In genomic region chr15:80250614-80251504, GRCh38 we compare ENCODE assay signal across 11 cellular contexts. TPM values are rescaled to one million over a fixed set of nuclear protein-coding genes. Genes with fewer than 3 reads are reported as not detected.
A peak's percentile ranks its signal among the peaks of the same experiment; 100 is the strongest.
DNase-seq lines count a peak whose midpoint lies in the region; ATAC-seq, FAIRE-seq and TF ChIP-seq lines count a peak whose summit lies in the region.
"Had no signal": no experiment of that assay in that cellular context is flagged by ENCODE, and none has a peak within 500 bp of the region (broad histone marks: within the 10 kb centered on the region; RNA-seq: fewer than 3 reads in every experiment).

No MANE protein-coding gene starts in this region.

- DNase-seq in activated naive CD8-positive, alpha-beta T cell treated with anti-CD3 and anti-CD28 coated beads, Interleukin-2, amount 50 U/mL, for 24 hours, result no peak
- DNase-seq in keratinocyte (ENCODE audit: low read depth, low spot score) (no peak), sigmoid colon (peak; percentile 19), GM12891 (ENCODE audit: insufficient read length, low spot score) (no peak), Karpas-422 (no peak), EL (no peak)
- DNase-seq: DMS153, NCI-H1436 treated with DMSO at 0.1 percent for 48 hours, small intestine had no signal

- no peak for TF ChIP-seq POLR2A in sigmoid colon (IDR thresholded peaks at IDR 0.05)
- TF ChIP-seq POLR2A in GM12891 (IDR thresholded peaks at IDR 0.05; ENCODE audit: low read depth, low read length), result no peak

- intact Hi-C loops in sigmoid colon (cut with DNase I), result no loop called here

- H3K4me2 ChIP-seq in keratinocyte (ENCODE audit: control insufficient read depth, extremely low read depth, insufficient read depth, low read depth, low read length) (peak overlapping the region; percentile 63), Karpas-422 (ENCODE audit: low read depth, low read length, poor library complexity, severe bottlenecking) (no peak overlapping the region)

- H3K9me3 Mint-ChIP-seq in activated naive CD8-positive, alpha-beta T cell treated with anti-CD3 and anti-CD28 coated beads, Interleukin-2, amount 50 U/mL, for 24 hours, result no peaks in the 10 kb centered on the region

- H3K27ac ChIP-seq in HEK293 (ENCODE audit: extremely low read depth, low read depth, low read length) (no peak overlapping the region), keratinocyte (ENCODE audit: control insufficient read depth, insufficient read depth, low read length) (no peak overlapping the region), sigmoid colon (peak overlapping the region in 3 of 4 donors; percentile 4 to 61 (median 24)), Karpas-422 (ENCODE audit: low read length) (no peak overlapping the region)

- no peak for TF ChIP-seq EP300 in sigmoid colon (IDR thresholded peaks at IDR 0.05)

- no peak for ATAC-seq in activated naive CD8-positive, alpha-beta T cell treated with anti-CD3 and anti-CD28 coated beads, Interleukin-2, amount 50 U/mL, for 24 hours
- ATAC-seq in GM19328 (IDR thresholded peaks at IDR 0.05; ENCODE audit: unreplicated experiment), result no peak

- H3K27me3 ChIP-seq in keratinocyte (ENCODE audit: control insufficient read depth, extremely low read depth, insufficient read depth, low read length) (peaks cover 44% of the 10 kb centered on the region), sigmoid colon (peaks cover 11 to 84% (median 25%) of the 10 kb centered on the region in 3 donors), Karpas-422 (ENCODE audit: low read length) (no peaks in the 10 kb centered on the region)

- no peak for TF ChIP-seq CTCF in HEK293 (tag by site-specific recombination; IDR thresholded peaks at IDR 0.05)
- TF ChIP-seq CTCF in keratinocyte (optimal IDR thresholded peaks at IDR 0.05 in 1 of 3, IDR thresholded peaks at IDR 0.05 in 1 of 3, conservative IDR thresholded peaks at IDR 0.05 in 1 of 3; ENCODE audit: extremely low read depth in 1 of 3, insufficient read depth in 2 of 3, low read length in 3 of 3), result no peak
- no peak for TF ChIP-seq CTCF in sigmoid colon (IDR thresholded peaks at IDR 0.05)

- CTCF ChIA-PET in HEK293 (lab: Yijun Ruan, JAX), result interaction anchor here (0.6 to 1.6 kb wide), 4 partner anchors 10 to 285 kb away, joined by 3 to 6 read pairs (median 4); no protein-coding TSS in a partner anchor

- no peaks in the 10 kb centered on the region for H3K9me2 ChIP-seq in Karpas-422 (replicated peaks; ENCODE audit: insufficient read depth, low read length)

- no peaks in the 10 kb centered on the region for H3K36me3 Mint-ChIP-seq in activated naive CD8-positive, alpha-beta T cell treated with anti-CD3 and anti-CD28 coated beads, Interleukin-2, amount 50 U/mL, for 24 hours (ENCODE audit: low read depth)

- FAIRE-seq in keratinocyte (lab: Jason Lieb, UNC), result no peak
- no peak for FAIRE-seq in GM12891 (lab: Jason Lieb, UNC)
- FAIRE-seq: small intestine had no signal

- H3K4me1 ChIP-seq in HEK293 (ENCODE audit: control insufficient read depth, insufficient read depth, low read length), result peaks cover 8% of the 10 kb centered on the region
- H3K4me1 ChIP-seq in keratinocyte (ENCODE audit: control insufficient read depth, extremely low read depth, insufficient read depth, low read length), result no peaks in the 10 kb centered on the region
- peaks cover 0 to 13% (median 11%) of the 10 kb centered on the region in 4 donors for H3K4me1 ChIP-seq in sigmoid colon
- no peaks in the 10 kb centered on the region for H3K4me1 ChIP-seq in Karpas-422 (ENCODE audit: low read length)

- H2AFZ ChIP-seq in keratinocyte (ENCODE audit: control insufficient read depth, low read length) (no peak overlapping the region), Karpas-422 (ENCODE audit: low read length) (no peak overlapping the region)

- dilution Hi-C loops in keratinocyte (cut with MboI; ENCODE audit: extremely low pct_ligation_motif_present, low sequenced_read_pairs), result no loop called here

- POLR2A ChIA-PET in HEK293 (lab: Yijun Ruan, JAX), result no interaction called here

- H4K20me1 ChIP-seq in keratinocyte (ENCODE audit: control insufficient read depth, extremely low read depth, insufficient read depth, low read length) (peaks cover 3% of the 10 kb centered on the region), Karpas-422 (ENCODE audit: insufficient read depth, low read depth, low read length) (no peaks in the 10 kb centered on the region)

- no peaks in the 10 kb centered on the region for H3K9me1 ChIP-seq in keratinocyte (ENCODE audit: control insufficient read depth, extremely low read depth, insufficient read depth, low read length)

- no peak overlapping the region for H3K27ac Mint-ChIP-seq in activated naive CD8-positive, alpha-beta T cell treated with anti-CD3 and anti-CD28 coated beads, Interleukin-2, amount 50 U/mL, for 24 hours

- no peak overlapping the region for H3K4me3 ChIP-seq in HEK293 (ENCODE audit: low read depth, low read length)
- no peak overlapping the region for H3K4me3 ChIP-seq in keratinocyte (ENCODE audit: control insufficient read depth in 2 of 3, extremely low read depth in 1 of 3, insufficient read depth in 2 of 3, low read depth in 1 of 3, low read length in 3 of 3)
- H3K4me3 ChIP-seq in sigmoid colon, result peak overlapping the region in 3 of 4 donors; percentile 38 to 48 (median 45)
- H3K4me3 ChIP-seq in Karpas-422 (ENCODE audit: low read length), result no peak overlapping the region

- peak overlapping the region; percentile 55 for H3K4me3 Mint-ChIP-seq in activated naive CD8-positive, alpha-beta T cell treated with anti-CD3 and anti-CD28 coated beads, Interleukin-2, amount 50 U/mL, for 24 hours

- no peaks in the 10 kb centered on the region for H3K79me2 ChIP-seq in keratinocyte (ENCODE audit: control insufficient read depth, insufficient read depth, low read length)
- H3K79me2 ChIP-seq in Karpas-422 (ENCODE audit: low read length), result no peaks in the 10 kb centered on the region

- H3K9me3 ChIP-seq in HEK293 (ENCODE audit: control insufficient read depth, insufficient read depth, low read depth, low read length), result no peaks in the 10 kb centered on the region
- H3K9me3 ChIP-seq in keratinocyte (ENCODE audit: control insufficient read depth, low read depth, low read length), result no peaks in the 10 kb centered on the region
- no peaks in the 10 kb centered on the region for H3K9me3 ChIP-seq in sigmoid colon
- no peaks in the 10 kb centered on the region for H3K9me3 ChIP-seq in Karpas-422 (ENCODE audit: low read length)

- peaks cover 67% of the 10 kb centered on the region for H3K27me3 Mint-ChIP-seq in activated naive CD8-positive, alpha-beta T cell treated with anti-CD3 and anti-CD28 coated beads, Interleukin-2, amount 50 U/mL, for 24 hours

- 26 to 59% methylated on average over 21 of the region's 21 CpGs for WGBS in sigmoid colon, 2 donors

- peaks cover 6% of the 10 kb centered on the region for H3K4me1 Mint-ChIP-seq in activated naive CD8-positive, alpha-beta T cell treated with anti-CD3 and anti-CD28 coated beads, Interleukin-2, amount 50 U/mL, for 24 hours

- no peak overlapping the region for H3K9ac ChIP-seq in keratinocyte (ENCODE audit: control insufficient read depth, extremely low read depth, insufficient read depth, low read length)
- H3K9ac ChIP-seq in Karpas-422 (ENCODE audit: low read length), result no peak overlapping the region

- H3K36me3 ChIP-seq in HEK293 (ENCODE audit: control insufficient read depth in 2 of 2, insufficient read depth in 1 of 2, low read length in 2 of 2) (no peaks in the 10 kb centered on the region), keratinocyte (ENCODE audit: control insufficient read depth in 2 of 2, extremely low read depth in 1 of 2, insufficient read depth in 2 of 2, low read length in 2 of 2) (no peaks in the 10 kb centered on the region), sigmoid colon (no peaks in the 10 kb centered on the region), Karpas-422 (ENCODE audit: insufficient read depth, low read length) (no peaks in the 10 kb centered on the region)

TF ChIP-seq in HEK293, 187 proteins besides CTCF, POLR2A, EP300 and RAD21:
- no peak for TF ChIP-seq SP2 (tag by site-specific recombination; IDR thresholded peaks at IDR 0.05)
- TF ChIP-seq ZNF335 (tag by site-specific recombination; conservative IDR thresholded peaks at IDR 0.05), result 0 out of 2 replicates have a peak, but pooled peaks have one; percentile 20
TF ChIP-seq in HEK293: peak in this region for 1.

TF ChIP-seq in GM12891, 5 proteins besides CTCF, POLR2A, EP300 and RAD21:
- TF ChIP-seq POU2F2 (IDR thresholded peaks at IDR 0.05; ENCODE audit: low read depth, low read length) (no peak), POLR2AphosphoS5 (IDR thresholded peaks at IDR 0.05; ENCODE audit: low read depth, low read length) (no peak)

RNA-seq across cellular contexts. Expression of gene CTXND1, which starts 1.2 kb away (rescaled TPM):
- polyA plus RNA-seq in keratinocyte, result not detected in 3 replicates
- not detected for polyA plus RNA-seq in keratinocyte (2011; ENCODE audit: low read depth)
- not detected in 2 replicates for polyA plus RNA-seq in keratinocyte (2011; cell fraction: cytosol; rRNA removed)
- not detected in 2 replicates for polyA plus RNA-seq in keratinocyte (2011; cell fraction: nucleus; rRNA removed)
- polyA plus RNA-seq in keratinocyte (2012; ENCODE audit: low replicate concordance), result 0.06 TPM in 1 of 2 replicates, not detected in the other
- polyA minus RNA-seq in keratinocyte, result not detected in 3 replicates
- not detected for polyA minus RNA-seq in keratinocyte (2011; cell fraction: cytosol; rRNA and poly(A)+ RNA removed)
- not detected in 2 replicates for polyA minus RNA-seq in keratinocyte (2011; cell fraction: nucleus; rRNA and poly(A)+ RNA removed)
- total RNA-seq in sigmoid colon, result under 1 TPM; 0.16 to 0.71 (median 0.62) TPM
- polyA plus RNA-seq in sigmoid colon, result under 1 TPM; 0.19 to 0.60 (median 0.23) TPM
- polyA plus RNA-seq in GM12891 (2012; ENCODE audit: low read depth, missing spikeins), result 0.05 TPM
- not detected in 2 replicates for total RNA-seq in Karpas-422 (2014; rRNA removed; shearing (Covaris generic); ENCODE audit: low replicate concordance)

Comparison
In these comparisons a context has a peak if more than half of its experiments do, and no peak if none do; other contexts are left out.
1. H3K27ac ChIP-seq: peak in sigmoid colon (3 of 4); none in HEK293 (single experiment), keratinocyte (single experiment) and Karpas-422 (single experiment).
2. H3K4me3 ChIP-seq: peak in sigmoid colon (3 of 4); none in HEK293 (single experiment), keratinocyte (0 of 3) and Karpas-422 (single experiment).